ENCODE assay signal across 12 cellular contexts in genomic region chr2:165791811-165792454, GRCh38. TPM values are rescaled to one million over a fixed set of nuclear protein-coding genes. Genes with fewer than 3 reads are reported as not detected.
A peak's percentile ranks its signal among the peaks of the same experiment; 100 is the strongest.
DNase-seq lines count a peak whose midpoint lies in the region; ATAC-seq and TF ChIP-seq lines count a peak whose summit lies in the region.
"Had no signal": no experiment of that assay in that cellular context is flagged by ENCODE, and none has a peak within 500 bp of the region (broad histone marks: within the 10 kb centered on the region; RNA-seq: fewer than 3 reads in every experiment).

No MANE protein-coding gene starts in this region.

- H4K20me1 ChIP-seq in BLaER1 treated with 17β-estradiol and CSF1 and Interleukin-3, amounts not matched to agents 10 nM and 100 nM: peaks cover 0 to 70% (median 60%) of the 10 kb centered on the region in 11 experiments; a peak in 18 of 22 replicates

- no peak for TF ChIP-seq CTCF in HL-60 (IDR thresholded peaks at IDR 0.05; ENCODE audit: insufficient read depth, low read length)

- H3K9ac ChIP-seq in BLaER1 treated with 17β-estradiol and CSF1 and Interleukin-3, amounts not matched to agents 10 nM and 100 nM: peak overlapping the region in 1 of 11 experiments; percentile 93; a peak in 3 of 22 replicates

- DNase-seq in HL-60 (ENCODE audit: low read depth in 1 of 2, low spot score in 1 of 2): no peak
- DNase-seq in amniotic epithelial cell (ENCODE audit: low read depth): peak; percentile 61
- peak; percentile 63 for DNase-seq in kidney tubule cell (ENCODE audit: low spot score)
- DNase-seq in midbrain (lab: John Stamatoyannopoulos, UW): no peak
- no peak for DNase-seq in stimulated activated CD4-positive, alpha-beta T cell treated with anti-CD3 and anti-CD28 coated beads, Interleukin-12 subunit alpha, Interleukin-12 subunit beta, amount 100 ng/mL, for 4 hours
- no peak for DNase-seq in naive thymus-derived CD8-positive, alpha-beta T cell
- DNase-seq: effector memory CD4-positive, alpha-beta T cell; GOT3; testis had no signal

- no peaks in the 10 kb centered on the region; a peak in 1 of 22 replicates for H3K9me3 ChIP-seq in BLaER1 treated with 17β-estradiol and CSF1 and Interleukin-3, amounts not matched to agents 10 nM and 100 nM (replicated peaks in 1 of 11)
- H3K9me3 ChIP-seq: testis had no signal

- peak overlapping the region in 5 of 10 donors; percentile 9 to 47 (median 34) for H3K4me3 Mint-ChIP-seq in naive thymus-derived CD8-positive, alpha-beta T cell

- peak overlapping the region; percentile 16 to 96 (median 87); a peak in 20 of 22 replicates for H3K4me2 ChIP-seq in BLaER1 treated with 17β-estradiol and CSF1 and Interleukin-3, amounts not matched to agents 10 nM and 100 nM

- peaks cover 0 to 4% (median 3%) of the 10 kb centered on the region in 3 donors for H3K36me3 Mint-ChIP-seq in naive thymus-derived CD8-positive, alpha-beta T cell

- POLR2A ChIA-PET in naive thymus-derived CD8-positive, alpha-beta T cell (lab: Charles Lee): no interaction called here

- no peaks in the 10 kb centered on the region for H3K9me3 Mint-ChIP-seq in naive thymus-derived CD8-positive, alpha-beta T cell

- peaks cover 31 to 73% (median 44%) of the 10 kb centered on the region in 10 experiments for H3K4me1 ChIP-seq in BLaER1 treated with 17β-estradiol and CSF1 and Interleukin-3, amounts not matched to agents 10 nM and 100 nM
- H3K4me1 ChIP-seq: testis had no signal

- peak overlapping the region in 6 of 10 experiments; percentile 85 to 97 (median 95); a peak in 6 of 20 replicates for H3K4me3 ChIP-seq in BLaER1 treated with 17β-estradiol and CSF1 and Interleukin-3, amounts not matched to agents 10 nM and 100 nM
- H3K4me3 ChIP-seq in HL-60 (replicated peaks; ENCODE audit: insufficient read depth, low read length): no peak overlapping the region
- H3K4me3 ChIP-seq: lung, testis had no signal

- no peak for ATAC-seq in GM21528 (IDR thresholded peaks at IDR 0.05; ENCODE audit: low FRiP score, unreplicated experiment)
- no peak for ATAC-seq in naive thymus-derived CD8-positive, alpha-beta T cell

- H3K4me1 Mint-ChIP-seq in naive thymus-derived CD8-positive, alpha-beta T cell: peaks cover 10 to 42% (median 16%) of the 10 kb centered on the region in 4 donors

- H3K27ac ChIP-seq in BLaER1 treated with 17β-estradiol and CSF1 and Interleukin-3, amounts not matched to agents 10 nM and 100 nM: no peak overlapping the region
- peak overlapping the region; percentile 90; the same call in 1 of the 2 replicates for H3K27ac ChIP-seq in HL-60 (replicated peaks)
- H3K27ac ChIP-seq: testis had no signal

- H3K27ac Mint-ChIP-seq in naive thymus-derived CD8-positive, alpha-beta T cell: no peak overlapping the region

- peaks cover 0 to 26% (median 14%) of the 10 kb centered on the region in 11 experiments; a peak in 13 of 22 replicates for H3K27me3 ChIP-seq in BLaER1 treated with 17β-estradiol and CSF1 and Interleukin-3, amounts not matched to agents 10 nM and 100 nM
- no peaks in the 10 kb centered on the region for H3K27me3 ChIP-seq in HL-60 (ENCODE audit: insufficient read depth, poor library complexity, severe bottlenecking)
- H3K27me3 ChIP-seq: testis had no signal

- H3K36me3 ChIP-seq in BLaER1 treated with 17β-estradiol and CSF1 and Interleukin-3, amounts not matched to agents 10 nM and 100 nM: peaks cover 0 to 43% (median 7%) of the 10 kb centered on the region in 11 experiments; a peak in 11 of 22 replicates

- H3K27me3 Mint-ChIP-seq in naive thymus-derived CD8-positive, alpha-beta T cell: peaks cover 14 to 37% (median 21%) of the 10 kb centered on the region in 5 donors

RNA-seq across cellular contexts. Expression of gene GALNT3, which starts 2.1 kb away (rescaled TPM):
- total RNA-seq in naive thymus-derived CD8-positive, alpha-beta T cell: 1 to 10 TPM; 2.0 to 3.2 TPM
- polyA plus RNA-seq in naive thymus-derived CD8-positive, alpha-beta T cell: 1 to 10 TPM in 1 of 3 donors, under 1 TPM in 1, not detected in 1; 0.25 to 1.1 TPM

Comparison
In these comparisons a context has a peak if more than half of its experiments do, and no peak if none do; other contexts are left out.
1. DNase-seq: peak in amniotic epithelial cell (single experiment) and kidney tubule cell (single experiment); none in HL-60 (0 of 2), midbrain (single experiment), stimulated activated CD4-positive, alpha-beta T cell treated with anti-CD3 and anti-CD28 coated beads, Interleukin-12 subunit alpha, Interleukin-12 subunit beta, amount 100 ng/mL, for 4 hours (single experiment) and naive thymus-derived CD8-positive, alpha-beta T cell (0 of 10).